In the genomic region with DNA sequence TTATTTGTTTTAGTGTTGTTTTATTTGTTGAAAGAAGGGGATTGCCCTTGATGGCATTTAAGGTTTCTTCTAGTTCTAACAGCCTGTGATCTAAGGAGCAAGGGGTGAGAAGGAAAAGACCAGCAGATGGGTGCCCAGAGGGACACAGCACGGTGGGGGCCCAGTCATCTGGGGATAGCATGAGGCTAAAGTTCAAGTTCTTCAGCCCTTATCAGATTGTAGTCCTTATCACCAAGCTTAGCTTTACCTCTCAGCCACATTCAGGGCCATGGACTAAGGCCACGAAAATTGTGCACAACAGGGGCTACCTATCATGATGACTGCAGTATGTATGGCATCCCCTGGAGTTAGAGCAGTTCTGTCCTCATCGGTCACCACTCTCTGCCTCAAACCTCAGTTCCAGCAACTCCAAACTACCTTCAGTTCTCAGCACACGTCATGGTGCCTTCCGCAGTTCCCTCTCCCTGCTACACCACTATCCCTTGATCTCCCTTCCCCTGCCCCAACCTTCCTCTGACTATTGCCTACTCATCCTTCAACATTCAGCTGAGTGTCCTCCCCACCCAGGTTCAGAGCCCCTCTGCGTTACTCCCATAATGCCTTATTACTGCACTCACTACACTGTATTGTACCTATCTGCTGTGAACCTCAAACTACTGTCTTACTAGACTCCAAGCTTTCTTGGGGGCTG, we compare ENCODE assay signal across 22 cellular contexts. TPM values are rescaled to one million over a fixed set of nuclear protein-coding genes. Genes with fewer than 3 reads are reported as not detected.
DNase-seq lines count a peak whose midpoint lies in the region; TF ChIP-seq lines count a peak whose summit lies in the region.
"Had no signal": no experiment of that assay in that cellular context is flagged by ENCODE, and none has a peak within 500 bp of the region (broad histone marks: within the 10 kb centered on the region; RNA-seq: fewer than 3 reads in every experiment).

No MANE protein-coding gene starts in this region.

- H3K4me3 Mint-ChIP-seq in activated T-cell treated with anti-CD3 and anti-CD28 coated beads, Interleukin-2, amount 50 U/mL, for 24 hours, result no peak overlapping the region
- H3K4me3 Mint-ChIP-seq in endothelial cell (ENCODE audit: unreplicated experiment), result no peak overlapping the region
- no peak overlapping the region for H3K4me3 Mint-ChIP-seq in osteocyte (ENCODE audit: unreplicated experiment)
- H3K4me3 Mint-ChIP-seq in activated naive CD4-positive, alpha-beta T cell treated with anti-CD3 and anti-CD28 coated beads for 36 hours, result no peak overlapping the region
- H3K4me3 Mint-ChIP-seq: CD4-positive, alpha-beta T cell; IgD-negative memory B cell had no signal

- H3K9me3 ChIP-seq in Loucy (ENCODE audit: insufficient read depth, low read depth, low read length), result no peaks in the 10 kb centered on the region

- H3K4me2 ChIP-seq in Loucy (ENCODE audit: low read depth, low read length, poor library complexity, severe bottlenecking), result no peak overlapping the region

- peak overlapping the region; percentile 1; the same call in 1 of the 2 replicates for H2AFZ ChIP-seq in Loucy (ENCODE audit: low read length)

- intact Hi-C loops in activated naive CD4-positive, alpha-beta T cell treated with anti-CD3 and anti-CD28 coated beads for 36 hours (cut with micrococcal nuclease), result no loop called here

- CTCF ChIA-PET in activated naive CD4-positive, alpha-beta T cell treated with anti-CD3 and anti-CD28 coated beads for 36 hours (lab: Charles Lee), result interaction anchor here (0.5 to 1.3 kb wide), 2 partner anchors 14 to 187 kb away, joined by 3 to 4 read pairs; no protein-coding TSS in a partner anchor

- no peaks in the 10 kb centered on the region for H3K9me2 ChIP-seq in Loucy (replicated peaks; ENCODE audit: low read depth, low read length)

- no peak overlapping the region for H3K9ac ChIP-seq in Loucy (ENCODE audit: low read depth, low read length, poor library complexity, severe bottlenecking)

- no peaks in the 10 kb centered on the region for H3K4me1 Mint-ChIP-seq in activated T-cell treated with anti-CD3 and anti-CD28 coated beads, Interleukin-2, amount 50 U/mL, for 24 hours (ENCODE audit: low read depth)
- H3K4me1 Mint-ChIP-seq in endothelial cell (ENCODE audit: unreplicated experiment) (peaks cover 10% of the 10 kb centered on the region), osteocyte (ENCODE audit: unreplicated experiment) (peaks cover 12% of the 10 kb centered on the region)
- H3K4me1 Mint-ChIP-seq in activated naive CD4-positive, alpha-beta T cell treated with anti-CD3 and anti-CD28 coated beads for 36 hours (ENCODE audit: low read depth), result no peaks in the 10 kb centered on the region
- H3K4me1 Mint-ChIP-seq: IgD-negative memory B cell had no signal

- DNase-seq in activated T-cell treated with anti-CD3 and anti-CD28 coated beads, Interleukin-2, amount 50 U/mL, for 24 hours, result no peak
- no peak for DNase-seq in activated T-cell treated with anti-CD3 and anti-CD28 coated beads, Interleukin-2, amount 50 U/mL, for 1 hour
- DNase-seq in endothelial cell (ENCODE audit: low spot score) (no peak), osteocyte (ENCODE audit: extremely low spot score, unreplicated experiment) (peak; percentile 51), T-helper 9 cell (no peak)
- no peak for DNase-seq in activated naive CD4-positive, alpha-beta T cell treated with Interleukin-2 at 50 U/mL for 16 hours
- DNase-seq in activated naive CD4-positive, alpha-beta T cell treated with anti-CD3 and anti-CD28 coated beads for 36 hours, result no peak
- DNase-seq: CD4-positive, alpha-beta T cell; COR-L47; DMS53; GOT3; HCEC 1CT; Karpas-422; NCI-H1092 treated with DMSO at 0.1 percent for 48 hours; NCI-H1436; NCI-H187; NCI-H345; NCI-H510A treated with DMSO at 0.1 percent for 48 hours; NCI-H748 treated with DMSO at 0.1 percent for 48 hours; PC-3 had no signal

- H3F3A ChIP-seq in Loucy (ENCODE audit: low read depth), result no peaks in the 10 kb centered on the region

- peaks cover 15% of the 10 kb centered on the region for H3K4me1 ChIP-seq in Loucy (ENCODE audit: insufficient read depth, low read length, poor library complexity, severe bottlenecking)

- peak overlapping the region; percentile 3 for H3K27ac Mint-ChIP-seq in activated T-cell treated with anti-CD3 and anti-CD28 coated beads, Interleukin-2, amount 50 U/mL, for 24 hours
- H3K27ac Mint-ChIP-seq in endothelial cell (ENCODE audit: unreplicated experiment), result peak overlapping the region; percentile 36
- no peak overlapping the region for H3K27ac Mint-ChIP-seq in osteocyte (ENCODE audit: unreplicated experiment)
- no peak overlapping the region for H3K27ac Mint-ChIP-seq in activated naive CD4-positive, alpha-beta T cell treated with anti-CD3 and anti-CD28 coated beads for 36 hours
- H3K27ac Mint-ChIP-seq: CD4-positive, alpha-beta T cell; IgD-negative memory B cell had no signal

- H3K4me3 ChIP-seq in Loucy (ENCODE audit: low read length, poor library complexity, severe bottlenecking), result no peak overlapping the region

- no peaks in the 10 kb centered on the region for H4K20me1 ChIP-seq in Loucy (ENCODE audit: insufficient read depth, low read length, poor library complexity, severe bottlenecking)

- no peaks in the 10 kb centered on the region for H3K79me2 ChIP-seq in Loucy (ENCODE audit: insufficient read depth, low read length)

- H3K36me3 ChIP-seq in Loucy (ENCODE audit: insufficient read depth, low read length), result no peaks in the 10 kb centered on the region

- no peaks in the 10 kb centered on the region for H3K27me3 ChIP-seq in Loucy (ENCODE audit: insufficient read depth, low read length, poor library complexity, severe bottlenecking)

- H3K9me3 Mint-ChIP-seq in activated T-cell treated with anti-CD3 and anti-CD28 coated beads, Interleukin-2, amount 50 U/mL, for 24 hours, result peaks cover 1% of the 10 kb centered on the region
- H3K9me3 Mint-ChIP-seq in endothelial cell (ENCODE audit: unreplicated experiment) (no peaks in the 10 kb centered on the region), osteocyte (ENCODE audit: unreplicated experiment) (peaks cover 4% of the 10 kb centered on the region)
- H3K9me3 Mint-ChIP-seq in activated naive CD4-positive, alpha-beta T cell treated with anti-CD3 and anti-CD28 coated beads for 36 hours, result no peaks in the 10 kb centered on the region
- H3K9me3 Mint-ChIP-seq: CD4-positive, alpha-beta T cell had no signal

- H3K36me3 Mint-ChIP-seq in activated T-cell treated with anti-CD3 and anti-CD28 coated beads, Interleukin-2, amount 50 U/mL, for 24 hours (ENCODE audit: low read depth), result no peaks in the 10 kb centered on the region
- no peaks in the 10 kb centered on the region for H3K36me3 Mint-ChIP-seq in endothelial cell (ENCODE audit: low read depth, unreplicated experiment)
- H3K36me3 Mint-ChIP-seq in osteocyte (ENCODE audit: unreplicated experiment), result no peaks in the 10 kb centered on the region
- H3K36me3 Mint-ChIP-seq in activated naive CD4-positive, alpha-beta T cell treated with anti-CD3 and anti-CD28 coated beads for 36 hours (ENCODE audit: low read depth), result no peaks in the 10 kb centered on the region
- H3K36me3 Mint-ChIP-seq: IgD-negative memory B cell had no signal

- TF ChIP-seq CTCF in Loucy (conservative IDR thresholded peaks at IDR 0.05; ENCODE audit: low read length) (no peak), endothelial cell (IDR thresholded peaks at IDR 0.05; ENCODE audit: unreplicated experiment) (no peak), osteocyte (IDR thresholded peaks at IDR 0.05) (no peak)

- H3K27me3 Mint-ChIP-seq in activated T-cell treated with anti-CD3 and anti-CD28 coated beads, Interleukin-2, amount 50 U/mL, for 24 hours, result peaks cover 15% of the 10 kb centered on the region
- H3K27me3 Mint-ChIP-seq in endothelial cell (ENCODE audit: unreplicated experiment) (peaks cover 7% of the 10 kb centered on the region), osteocyte (ENCODE audit: unreplicated experiment) (peaks cover 24% of the 10 kb centered on the region)
- H3K27me3 Mint-ChIP-seq in activated naive CD4-positive, alpha-beta T cell treated with anti-CD3 and anti-CD28 coated beads for 36 hours (ENCODE audit: low read depth), result peaks cover 2% of the 10 kb centered on the region

RNA-seq across cellular contexts. Expression of gene ATF3, which starts 36.5 kb away (rescaled TPM):
- total RNA-seq in endothelial cell (ENCODE audit: unreplicated experiment) (1.8 TPM), osteocyte (18.7 and 45.3 TPM in 2 replicates)
- total RNA-seq in activated naive CD4-positive, alpha-beta T cell treated with anti-CD3 and anti-CD28 coated beads for 36 hours, result 10 to 100 TPM; 67.4 to 67.7 TPM

RNA-seq across cellular contexts. Expression of gene BATF3, which starts 54.6 kb away (rescaled TPM):
- 0.54 TPM for total RNA-seq in endothelial cell (ENCODE audit: unreplicated experiment)
- 0.56 and 0.71 TPM in 2 replicates for total RNA-seq in osteocyte
- 10 to 100 TPM; 26.7 to 27.1 TPM for total RNA-seq in activated naive CD4-positive, alpha-beta T cell treated with anti-CD3 and anti-CD28 coated beads for 36 hours

Comparison
In these comparisons a context has a peak if more than half of its experiments do, and no peak if none do; other contexts are left out.
1. H3K27ac Mint-ChIP-seq: peak in activated T-cell treated with anti-CD3 and anti-CD28 coated beads, Interleukin-2, amount 50 U/mL, for 24 hours (single experiment) and endothelial cell (single experiment); none in osteocyte (single experiment) and activated naive CD4-positive, alpha-beta T cell treated with anti-CD3 and anti-CD28 coated beads for 36 hours (single experiment).
2. RNA of gene BATF3, which starts 54.6 kb away (total RNA-seq): 26.7 to 27.1 TPM in activated naive CD4-positive, alpha-beta T cell treated with anti-CD3 and anti-CD28 coated beads for 36 hours; 0.56 to 0.71 TPM in osteocyte and 0.54 TPM in endothelial cell (single experiment); every median in the first group is over 10 times any median in the second.